25 cellular contexts compared by ENCODE assay signal in genomic region chr19:41755328-41755913, GRCh38. TPM values are rescaled to one million over a fixed set of nuclear protein-coding genes. Genes with fewer than 3 reads are reported as not detected.
DNase-seq lines count a peak whose midpoint lies in the region; ATAC-seq and TF ChIP-seq lines count a peak whose summit lies in the region.
"Had no signal": no experiment of that assay in that cellular context is flagged by ENCODE, and none has a peak within 500 bp of the region (broad histone marks: within the 10 kb centered on the region; RNA-seq: fewer than 3 reads in every experiment).

Gene CEACAM6, plus strand, starts transcription at chr19:41755530. Its CDS starts 109 bp downstream, at chr19:41755639.

- TF ChIP-seq POLR2A in lower leg skin (IDR thresholded peaks at IDR 0.05) = no peak

- DNase-seq in NOMO-1 (lab: John Stamatoyannopoulos, UW; ENCODE audit: unreplicated experiment in 2 of 2) (peak; percentile 33), NOMO-1 treated with dmso at 0.1 percent for 144 hours (lab: John Stamatoyannopoulos, UW; ENCODE audit: unreplicated experiment) (no peak), WTC11 (ENCODE audit: low spot score) (no peak), lower leg skin (ENCODE audit: low spot score in 2 of 2) (peak; percentile 19 to 82), upper lobe of right lung (no peak), COLO829 (ENCODE audit: low spot score) (no peak)
- DNase-seq in effector memory CD8-positive, alpha-beta T cell = no peak
- DNase-seq in activated CD4-positive, alpha-beta T cell treated with anti-CD3 and anti-CD28 coated beads, Interleukin-2, amount 50 U/mL, for 48 hours = no peak
- DNase-seq: activated B cell treated with CpG ODN at 0.5 μM for 24 hours; activated CD4-positive, alpha-beta memory T cell treated with anti-CD3 and anti-CD28 coated beads for 36 hours; activated gamma-delta T cell treated with Interleukin-2 at 50 U/mL for 16 hours; amniotic stem cell; BE2C; dermis blood vessel endothelial cell; GF-D8; Karpas-422; left cardiac atrium; NCI-H2029 treated with DMSO at 0.1 percent for 48 hours; NCI-H345; stimulated activated CD4-positive, alpha-beta T cell treated with anti-CD3 and anti-CD28 coated beads, Interleukin-4, amount 100 ng/mL, for 24 hours; stimulated activated naive CD8-positive, alpha-beta T cell treated with anti-CD3 and anti-CD28 coated beads, Interleukin-15, amount 100 ng/mL, for 72 hours; trophoblast cell had no signal

- CTCF ChIA-PET in WTC11 (lab: Charles Lee) = interaction anchor here (1.2 to 6.0 kb wide), 6 partner anchors 11 to 82 kb away, joined by 3 to 131 read pairs (median 18); no protein-coding TSS in a partner anchor

- H3K36me3 Mint-ChIP-seq in WTC11 = no peaks in the 10 kb centered on the region
- no peaks in the 10 kb centered on the region for H3K36me3 Mint-ChIP-seq in effector memory CD8-positive, alpha-beta T cell (ENCODE audit: insufficient read depth)
- H3K36me3 Mint-ChIP-seq: activated CD4-positive, alpha-beta memory T cell treated with anti-CD3 and anti-CD28 coated beads for 36 hours had no signal

- H3K27ac ChIP-seq in upper lobe of right lung = peak within 1 kb of the TSS; percentile 48
- H3K27ac ChIP-seq: 22Rv1, cardiac muscle cell had no signal

- H3K4me1 ChIP-seq in upper lobe of right lung = no peaks in the 10 kb centered on the region
- H3K4me1 ChIP-seq: BE2C had no signal

- peaks cover 2% of the 10 kb centered on the region; the same call in 1 of the 2 replicates for H3K4me1 Mint-ChIP-seq in WTC11
- H3K4me1 Mint-ChIP-seq in effector memory CD8-positive, alpha-beta T cell (ENCODE audit: low read depth in 2 of 2) = peaks cover 3 to 6% of the 10 kb centered on the region in 2 donors
- H3K4me1 Mint-ChIP-seq: stimulated activated naive CD8-positive, alpha-beta T cell treated with anti-CD3 and anti-CD28 coated beads, Interleukin-15, amount 100 ng/mL, for 72 hours had no signal

- WGBS in lower leg skin, 2 donors = 36 to 59% methylated on average over 3 of the region's 3 CpGs

- ATAC-seq in WTC11 (peak; percentile 48), upper lobe of right lung (peak; percentile 65)
- no peak for ATAC-seq in effector memory CD8-positive, alpha-beta T cell (replicated peaks)
- ATAC-seq: left cardiac atrium; stimulated activated naive CD8-positive, alpha-beta T cell treated with anti-CD3 and anti-CD28 coated beads, Interleukin-15, amount 100 ng/mL, for 72 hours had no signal

- H3K36me3 ChIP-seq in upper lobe of right lung = no peaks in the 10 kb centered on the region
- H3K36me3 ChIP-seq: BE2C, cardiac muscle cell had no signal

- POLR2A ChIA-PET in WTC11 (lab: Charles Lee) = no interaction called here

- peaks cover 13% of the 10 kb centered on the region for H3K27me3 Mint-ChIP-seq in WTC11 (ENCODE audit: low read depth)
- H3K27me3 Mint-ChIP-seq in effector memory CD8-positive, alpha-beta T cell = peaks cover 72 to 75% of the 10 kb centered on the region in 2 donors

- TF ChIP-seq CTCF in WTC11 (IDR thresholded peaks at IDR 0.05) (no peak), lower leg skin (IDR thresholded peaks at IDR 0.05) (no peak), upper lobe of right lung (IDR thresholded peaks at IDR 0.05) (no peak)

- H3K27ac Mint-ChIP-seq in WTC11 = no peak within 1 kb of the TSS
- H3K27ac Mint-ChIP-seq in effector memory CD8-positive, alpha-beta T cell = no peak within 1 kb of the TSS
- H3K27ac Mint-ChIP-seq: activated B cell treated with CpG ODN at 0.5 μM for 24 hours; activated CD4-positive, alpha-beta memory T cell treated with anti-CD3 and anti-CD28 coated beads for 36 hours; stimulated activated naive CD8-positive, alpha-beta T cell treated with anti-CD3 and anti-CD28 coated beads, Interleukin-15, amount 100 ng/mL, for 72 hours; T-helper 2 cell treated with Interferon-gamma antibody and Interleukin-4, amounts not matched to agents 5 μg/mL and 100 μg/mL, for 36 hours had no signal

- H3K4me3 ChIP-seq in lower leg skin (ENCODE audit: low read depth, poor library complexity, severe bottlenecking) (no peak within 1 kb of the TSS), upper lobe of right lung (peak within 1 kb of the TSS; percentile 39)
- H3K4me3 ChIP-seq: cardiac muscle cell had no signal

- H3K9me3 Mint-ChIP-seq in WTC11 = no peaks in the 10 kb centered on the region
- H3K9me3 Mint-ChIP-seq in effector memory CD8-positive, alpha-beta T cell = no peaks in the 10 kb centered on the region
- H3K9me3 Mint-ChIP-seq: activated B cell treated with CpG ODN at 0.5 μM for 24 hours; activated CD4-positive, alpha-beta memory T cell treated with anti-CD3 and anti-CD28 coated beads for 36 hours; stimulated activated naive CD8-positive, alpha-beta T cell treated with anti-CD3 and anti-CD28 coated beads, Interleukin-15, amount 100 ng/mL, for 72 hours; T-helper 2 cell treated with Interferon-gamma antibody and Interleukin-4, amounts not matched to agents 5 μg/mL and 100 μg/mL, for 36 hours had no signal

- intact Hi-C loops in lower leg skin (cut with DNase I; ENCODE audit: low total_unique reads) (no loop called here), upper lobe of right lung (cut with DNase I) (no loop called here)

- H3K27me3 ChIP-seq in upper lobe of right lung = no peaks in the 10 kb centered on the region
- H3K27me3 ChIP-seq: cardiac muscle cell had no signal

- H3K9me3 ChIP-seq in upper lobe of right lung = no peaks in the 10 kb centered on the region
- H3K9me3 ChIP-seq: BE2C had no signal

- no peak within 1 kb of the TSS for H3K4me3 Mint-ChIP-seq in WTC11
- H3K4me3 Mint-ChIP-seq in effector memory CD8-positive, alpha-beta T cell = no peak within 1 kb of the TSS
- H3K4me3 Mint-ChIP-seq: activated B cell treated with CpG ODN at 0.5 μM for 24 hours; activated CD4-positive, alpha-beta memory T cell treated with anti-CD3 and anti-CD28 coated beads for 36 hours; stimulated activated naive CD8-positive, alpha-beta T cell treated with anti-CD3 and anti-CD28 coated beads, Interleukin-15, amount 100 ng/mL, for 72 hours; T-helper 2 cell treated with Interferon-gamma antibody and Interleukin-4, amounts not matched to agents 5 μg/mL and 100 μg/mL, for 36 hours had no signal

TF ChIP-seq in WTC11, 78 proteins besides CTCF, POLR2A, EP300 and RAD21:
- TF ChIP-seq FOXP1 (CRISPR knock-in tag; IDR thresholded peaks at IDR 0.05; ENCODE audit: borderline replicate concordance) (no peak), USF1 (CRISPR knock-in tag; IDR thresholded peaks at IDR 0.05) (peak; percentile 58; the same call in 1 of the 2 replicates), USF2 (CRISPR knock-in tag; IDR thresholded peaks at IDR 0.05) (peak; percentile 62), ZNF263 (CRISPR knock-in tag; IDR thresholded peaks at IDR 0.05; ENCODE audit: low read depth) (peak; percentile 59; the same call in 1 of the 2 replicates)

RNA-seq across cellular contexts. Expression of gene CEACAM6, which starts in this region (rescaled TPM):
- 0.37 to 0.53 TPM (median 0.41 TPM) in 3 replicates for total RNA-seq in WTC11 (2021)
- 10 to 100 TPM in 2 of 4 donors, 1 to 10 TPM in 2; 2.6 to 23.1 (median 14.5) TPM for total RNA-seq in lower leg skin
- total RNA-seq in upper lobe of right lung = 732 TPM
- total RNA-seq: activated B cell treated with CpG ODN at 0.5 μM for 24 hours; activated CD4-positive, alpha-beta memory T cell treated with anti-CD3 and anti-CD28 coated beads for 36 hours; cardiac muscle cell; dermis blood vessel endothelial cell had no signal

Comparison
In these comparisons a context has a peak if more than half of its experiments do, and no peak if none do; other contexts are left out.
1. RNA of gene CEACAM6 (total RNA-seq): 732 TPM in upper lobe of right lung (single experiment); 2.6 to 23.1 TPM in lower leg skin and 0.37 to 0.53 TPM in WTC11; every median in the first group is over 10 times any median in the second.
2. DNase-seq: peak in NOMO-1 (2 of 2) and lower leg skin (2 of 2); none in NOMO-1 treated with dmso at 0.1 percent for 144 hours (single experiment), WTC11 (single experiment), upper lobe of right lung (single experiment), effector memory CD8-positive, alpha-beta T cell (0 of 3), COLO829 (single experiment) and activated CD4-positive, alpha-beta T cell treated with anti-CD3 and anti-CD28 coated beads, Interleukin-2, amount 50 U/mL, for 48 hours (0 of 2).
3. Peak in ATAC-seq in WTC11; RNA of the gene not detected or under 1 TPM.